1 cellular context compared by ENCODE assay signal in genomic region chr12:31715283-31715825, GRCh38.
TF ChIP-seq lines count a peak whose summit lies in the region.

No MANE protein-coding gene starts in this region.

TF ChIP-seq in K562, 482 proteins besides CTCF, POLR2A, EP300 and RAD21 (continued from another document and continues in another):
- TF ChIP-seq MITF (IDR thresholded peaks at IDR 0.05), result no peak; the same call in 1 of the 2 replicates
- 0 out of 2 replicates have a peak, but pooled peaks have one; percentile 15 for TF ChIP-seq KLF16 (IDR thresholded peaks at IDR 0.05)
- no peak for TF ChIP-seq ZNF274 (IDR thresholded peaks at IDR 0.05; ENCODE audit: borderline replicate concordance, low read depth, low read length)
- TF ChIP-seq ZKSCAN8 (CRISPR knock-in tag; IDR thresholded peaks at IDR 0.05), result peak; percentile 72; the same call in 1 of the 2 replicates
- TF ChIP-seq NFIX (CRISPR knock-in tag; IDR thresholded peaks at IDR 0.05; ENCODE audit: low read depth), result no peak
- peak in 1 of 2 experiments; percentile 49; a peak in 1 of 4 replicates for TF ChIP-seq TBL1XR1 (IDR thresholded peaks at IDR 0.05; ENCODE audit: low read length in 2 of 2)
- TF ChIP-seq ZMIZ1 (IDR thresholded peaks at IDR 0.05; ENCODE audit: low read depth in 2 of 2, low read length in 2 of 2), result no peak
- peak; percentile 42; the same call in 1 of the 2 replicates for TF ChIP-seq ESRRA (IDR thresholded peaks at IDR 0.05; ENCODE audit: borderline replicate concordance, low read depth)
- no peak for TF ChIP-seq ZNF511 (CRISPR knock-in tag; IDR thresholded peaks at IDR 0.05)
- no peak for TF ChIP-seq FOXP1 (CRISPR knock-in tag; IDR thresholded peaks at IDR 0.05)
- TF ChIP-seq MTF1 (CRISPR knock-in tag; IDR thresholded peaks at IDR 0.05; ENCODE audit: borderline replicate concordance), result no peak
- TF ChIP-seq ZNF584 (CRISPR knock-in tag; IDR thresholded peaks at IDR 0.05; ENCODE audit: low read depth), result peak; percentile 70; the same call in 1 of the 2 replicates
- TF ChIP-seq EHMT2 (IDR thresholded peaks at IDR 0.05), result peak; percentile 66
- TF ChIP-seq HDAC3 (IDR thresholded peaks at IDR 0.05; ENCODE audit: borderline replicate concordance, partially characterized antibody), result peak; percentile 28
- TF ChIP-seq TEAD1 (CRISPR knock-in tag; IDR thresholded peaks at IDR 0.05), result peak; percentile 57 to 79; a peak in 3 of 4 replicates
- TF ChIP-seq, protein P1, sequence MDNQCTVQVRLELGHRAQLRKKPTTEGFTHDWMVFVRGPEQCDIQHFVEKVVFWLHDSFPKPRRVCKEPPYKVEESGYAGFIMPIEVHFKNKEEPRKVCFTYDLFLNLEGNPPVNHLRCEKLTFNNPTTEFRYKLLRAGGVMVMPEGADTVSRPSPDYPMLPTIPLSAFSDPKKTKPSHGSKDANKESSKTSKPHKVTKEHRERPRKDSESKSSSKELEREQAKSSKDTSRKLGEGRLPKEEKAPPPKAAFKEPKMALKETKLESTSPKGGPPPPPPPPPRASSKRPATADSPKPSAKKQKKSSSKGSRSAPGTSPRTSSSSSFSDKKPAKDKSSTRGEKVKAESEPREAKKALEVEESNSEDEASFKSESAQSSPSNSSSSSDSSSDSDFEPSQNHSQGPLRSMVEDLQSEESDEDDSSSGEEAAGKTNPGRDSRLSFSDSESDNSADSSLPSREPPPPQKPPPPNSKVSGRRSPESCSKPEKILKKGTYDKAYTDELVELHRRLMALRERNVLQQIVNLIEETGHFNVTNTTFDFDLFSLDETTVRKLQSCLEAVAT (IDR thresholded peaks at IDR 0.05), result peak; percentile 89 to 93
- no peak for TF ChIP-seq E2F4 (CRISPR knock-in tag; IDR thresholded peaks at IDR 0.05; ENCODE audit: low read depth)
- no peak for TF ChIP-seq MED1 (CRISPR knock-in tag; IDR thresholded peaks at IDR 0.05; ENCODE audit: borderline replicate concordance)
- TF ChIP-seq ZNF398 (CRISPR knock-in tag; IDR thresholded peaks at IDR 0.05), result no peak
- TF ChIP-seq SMC3 (conservative IDR thresholded peaks at IDR 0.05; ENCODE audit: insufficient read depth, low read depth, low read length), result no peak
- peak; percentile 48; the same call in 1 of the 2 replicates for TF ChIP-seq KHSRP (IDR thresholded peaks at IDR 0.05)
- TF ChIP-seq CC2D1A (IDR thresholded peaks at IDR 0.05), result peak; percentile 88
- TF ChIP-seq POLR2AphosphoS5 (IDR thresholded peaks at IDR 0.05; ENCODE audit: control insufficient read depth, insufficient read depth, low read depth, low read length), result peak; percentile 90
- no peak for TF ChIP-seq U2AF1 (optimal IDR thresholded peaks at IDR 0.05; ENCODE audit: low read depth, low read length)
- TF ChIP-seq MEF2A (IDR thresholded peaks at IDR 0.05; ENCODE audit: control insufficient read depth, low read depth, low read length), result no peak; the same call in 1 of the 2 replicates
- no peak for TF ChIP-seq HSF4 (CRISPR knock-in tag; IDR thresholded peaks at IDR 0.05; ENCODE audit: borderline replicate concordance)
- TF ChIP-seq GATAD2B (IDR thresholded peaks at IDR 0.05; ENCODE audit: borderline replicate concordance), result peak; percentile 51; the same call in 1 of the 2 replicates
- peak; percentile 78 for TF ChIP-seq ZNF766 (CRISPR knock-in tag; conservative IDR thresholded peaks at IDR 0.05)
- TF ChIP-seq SMARCE1 (IDR thresholded peaks at IDR 0.05), result peak; percentile 96
- peak; percentile 69 for TF ChIP-seq MTA2 (IDR thresholded peaks at IDR 0.05; ENCODE audit: low read depth)
- no peak for TF ChIP-seq AFF4 (CRISPR knock-in tag; IDR thresholded peaks at IDR 0.05)
- TF ChIP-seq NR0B1 (IDR thresholded peaks at IDR 0.05; ENCODE audit: partially characterized antibody), result no peak
- TF ChIP-seq BRF1 (IDR thresholded peaks at IDR 0.05; ENCODE audit: borderline replicate concordance, extremely low read depth, insufficient read length), result no peak
- TF ChIP-seq, protein P2, sequence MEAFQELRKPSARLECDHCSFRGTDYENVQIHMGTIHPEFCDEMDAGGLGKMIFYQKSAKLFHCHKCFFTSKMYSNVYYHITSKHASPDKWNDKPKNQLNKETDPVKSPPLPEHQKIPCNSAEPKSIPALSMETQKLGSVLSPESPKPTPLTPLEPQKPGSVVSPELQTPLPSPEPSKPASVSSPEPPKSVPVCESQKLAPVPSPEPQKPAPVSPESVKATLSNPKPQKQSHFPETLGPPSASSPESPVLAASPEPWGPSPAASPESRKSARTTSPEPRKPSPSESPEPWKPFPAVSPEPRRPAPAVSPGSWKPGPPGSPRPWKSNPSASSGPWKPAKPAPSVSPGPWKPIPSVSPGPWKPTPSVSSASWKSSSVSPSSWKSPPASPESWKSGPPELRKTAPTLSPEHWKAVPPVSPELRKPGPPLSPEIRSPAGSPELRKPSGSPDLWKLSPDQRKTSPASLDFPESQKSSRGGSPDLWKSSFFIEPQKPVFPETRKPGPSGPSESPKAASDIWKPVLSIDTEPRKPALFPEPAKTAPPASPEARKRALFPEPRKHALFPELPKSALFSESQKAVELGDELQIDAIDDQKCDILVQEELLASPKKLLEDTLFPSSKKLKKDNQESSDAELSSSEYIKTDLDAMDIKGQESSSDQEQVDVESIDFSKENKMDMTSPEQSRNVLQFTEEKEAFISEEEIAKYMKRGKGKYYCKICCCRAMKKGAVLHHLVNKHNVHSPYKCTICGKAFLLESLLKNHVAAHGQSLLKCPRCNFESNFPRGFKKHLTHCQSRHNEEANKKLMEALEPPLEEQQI (IDR thresholded peaks at IDR 0.05), result peak; percentile 89
- TF ChIP-seq MAFG (tag; conservative IDR thresholded peaks at IDR 0.05), result 0 out of 2 replicates have a peak, but pooled peaks have one; percentile 26
- 0 out of 2 replicates have a peak, but pooled peaks have one; percentile 1 for TF ChIP-seq E4F1 (CRISPR knock-in tag; IDR thresholded peaks at IDR 0.05; ENCODE audit: borderline replicate concordance)
- no peak for TF ChIP-seq BDP1 (IDR thresholded peaks at IDR 0.05; ENCODE audit: insufficient read depth, insufficient read length)
